Comparison of ENCODE assay signal across 1 cellular context in the genomic region with DNA sequence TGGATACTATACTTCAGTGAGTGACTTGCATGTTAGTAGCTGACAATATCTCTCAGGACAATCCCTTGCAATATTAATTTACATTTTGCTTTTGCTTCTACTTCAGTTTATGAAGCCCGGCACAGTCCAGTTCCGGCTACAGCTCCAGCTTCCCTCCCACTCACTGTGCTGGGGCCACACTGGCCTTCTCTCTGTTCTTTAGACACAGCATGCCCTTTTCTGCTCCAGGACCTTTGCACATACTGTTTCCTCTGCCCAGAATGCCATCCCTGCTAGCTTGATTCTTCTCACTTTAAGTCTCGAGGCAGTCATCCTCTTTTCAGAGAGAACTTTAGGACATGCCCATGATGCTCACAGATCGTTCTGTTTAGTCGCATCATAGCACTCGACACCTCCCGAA.
TF ChIP-seq lines count a peak whose summit lies in the region.

No MANE protein-coding gene starts in this region.

TF ChIP-seq in HCT116, 20 proteins besides CTCF, POLR2A, EP300 and RAD21 (continued from another document):
- TF ChIP-seq ZBTB33 (IDR thresholded peaks at IDR 0.05; ENCODE audit: extremely low read depth, insufficient replicate concordance, low read length) (no peak), SP1 (IDR thresholded peaks at IDR 0.05; ENCODE audit: low read depth) (no peak)
